In genomic region chr5:80804332-80804731, GRCh38 we compare ENCODE assay signal across 28 cellular contexts.
DNase-seq lines count a peak whose midpoint lies in the region; FAIRE-seq and TF ChIP-seq lines count a peak whose summit lies in the region.
"Had no signal": no experiment of that assay in that cellular context is flagged by ENCODE, and none has a peak within 500 bp of the region (broad histone marks: within the 10 kb centered on the region; RNA-seq: fewer than 3 reads in every experiment).

No MANE protein-coding gene starts in this region.

- H3K27ac ChIP-seq in OCI-LY3 (ENCODE audit: low read length), result no peak overlapping the region
- H3K27ac ChIP-seq: dorsolateral prefrontal cortex, skin epidermis, WERI-Rb-1 had no signal

- no peak overlapping the region for H3K4me2 ChIP-seq in OCI-LY3 (ENCODE audit: low read length)

- TF ChIP-seq CTCF in D721Med (IDR thresholded peaks at IDR 0.05; ENCODE audit: insufficient read depth, missing control alignments), result peak; percentile 4
- peak; percentile 31 for TF ChIP-seq CTCF in OCI-LY3 (IDR thresholded peaks at IDR 0.05; ENCODE audit: low read depth, low read length)

- H3K36me3 ChIP-seq in OCI-LY3 (replicated peaks; ENCODE audit: low read depth, low read length), result no peaks in the 10 kb centered on the region
- H3K36me3 ChIP-seq: WERI-Rb-1 had no signal

- H2AFZ ChIP-seq in OCI-LY3 (ENCODE audit: low read depth, low read length), result no peak overlapping the region

- no peak overlapping the region for H3K4me3 ChIP-seq in OCI-LY3 (ENCODE audit: low read length)
- H3K4me3 ChIP-seq: dorsolateral prefrontal cortex, skin epidermis had no signal

- DNase-seq in D721Med (ENCODE audit: insufficient read length, low spot score), result no peak
- DNase-seq in fibroblast of peridontal ligament (ENCODE audit: extremely low read depth), result peak; percentile 15
- peak; percentile 10 for DNase-seq in pons (ENCODE audit: low spot score)
- DNase-seq in NCI-H1694 (lab: John Stamatoyannopoulos, UW), result no peak
- no peak for DNase-seq in NCI-H187 (lab: John Stamatoyannopoulos, UW)
- DNase-seq in activated CD4-positive, alpha-beta T cell treated with anti-CD3 and anti-CD28 coated beads for 48 hours, result no peak
- DNase-seq: ACHN; activated CD4-positive, alpha-beta T cell treated with anti-CD3 and anti-CD28 coated beads for 4 hours; activated naive CD8-positive, alpha-beta T cell treated with anti-CD3 and anti-CD28 coated beads for 36 hours; aorta; CD8-positive, alpha-beta memory T cell; central memory CD4-positive, alpha-beta T cell; DMS 273 treated with DMSO at 0.1 percent for 48 hours; dorsolateral prefrontal cortex; HCEC 1CT; immature natural killer cell; left colon; NCI-H1048; NCI-H1694 treated with DMSO at 0.1 percent for 48 hours; NCI-H510A treated with DMSO at 0.1 percent for 48 hours; nephron progenitor cell; RPMI8226; stimulated activated naive CD4-positive, alpha-beta T cell; T1000; WERI-Rb-1 had no signal

- H3K9ac ChIP-seq in OCI-LY3 (ENCODE audit: low read length), result no peak overlapping the region

- H3K79me2 ChIP-seq in OCI-LY3 (ENCODE audit: low read length), result no peaks in the 10 kb centered on the region

- no peaks in the 10 kb centered on the region for H3K9me3 ChIP-seq in OCI-LY3 (ENCODE audit: insufficient read depth, low read length)

- no peaks in the 10 kb centered on the region for H4K20me1 ChIP-seq in OCI-LY3 (ENCODE audit: insufficient read depth, low read length)

- FAIRE-seq in D721Med (lab: Jason Lieb, UNC), result no peak
- FAIRE-seq: GM12891 had no signal

- no peaks in the 10 kb centered on the region for H3K27me3 ChIP-seq in OCI-LY3 (ENCODE audit: low read depth, low read length)
- H3K27me3 ChIP-seq: dorsolateral prefrontal cortex had no signal

- H3K4me1 ChIP-seq in OCI-LY3 (ENCODE audit: low read length), result no peaks in the 10 kb centered on the region

Comparison
In these comparisons a context has a peak if more than half of its experiments do, and no peak if none do; other contexts are left out.
1. DNase-seq: peak in fibroblast of peridontal ligament (single experiment) and pons (single experiment); none in D721Med (single experiment), NCI-H1694 (single experiment), NCI-H187 (0 of 2) and activated CD4-positive, alpha-beta T cell treated with anti-CD3 and anti-CD28 coated beads for 48 hours (single experiment).